10 cellular contexts compared by ENCODE assay signal in the genomic region with DNA sequence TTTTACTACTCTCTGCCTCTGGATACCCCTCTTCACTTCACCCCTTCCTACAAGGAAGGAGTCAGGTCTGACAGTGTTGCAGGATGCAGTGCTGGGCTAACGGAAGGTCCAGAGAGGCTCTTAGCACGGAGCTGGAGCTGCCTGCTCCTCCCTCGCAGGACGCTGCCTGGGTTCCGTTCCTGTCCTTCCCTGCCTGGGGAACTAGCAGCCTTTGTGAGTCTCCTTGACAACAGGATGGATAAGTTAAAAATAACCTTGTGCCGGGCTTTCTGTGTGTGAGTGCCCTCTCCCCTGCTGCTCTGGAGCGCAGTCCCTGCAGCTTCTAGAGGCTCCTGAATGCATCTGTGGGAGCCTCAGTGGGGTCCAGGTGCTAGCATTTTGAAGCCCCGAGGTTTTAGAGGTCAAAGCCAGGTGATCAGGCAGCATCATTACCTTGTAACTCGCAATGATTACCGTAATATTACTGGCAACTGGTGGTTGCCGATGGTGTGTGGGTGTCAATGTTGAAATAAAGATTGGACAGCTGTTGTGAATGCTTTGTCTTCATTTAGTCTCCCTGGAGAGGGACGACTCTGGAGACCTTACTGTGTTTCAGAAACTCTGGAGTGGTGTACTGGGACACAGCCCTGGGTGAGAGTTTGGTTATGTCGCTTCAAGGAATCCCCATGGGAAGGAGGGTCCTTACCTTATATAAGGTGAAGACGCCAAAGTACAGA. TPM values are rescaled to one million over a fixed set of nuclear protein-coding genes. Genes with fewer than 3 reads are reported as not detected.
DNase-seq lines count a peak whose midpoint lies in the region; ATAC-seq, FAIRE-seq and TF ChIP-seq lines count a peak whose summit lies in the region.
"Had no signal": no experiment of that assay in that cellular context is flagged by ENCODE, and none has a peak within 500 bp of the region (broad histone marks: within the 10 kb centered on the region; RNA-seq: fewer than 3 reads in every experiment).

No MANE protein-coding gene starts in this region.

- ATAC-seq in GM12878 (no peak), HG02970 (IDR thresholded peaks at IDR 0.05; ENCODE audit: low FRiP score, unreplicated experiment) (no peak)
- ATAC-seq in stimulated activated memory B cell treated with anti-CD40 and anti-IgM and Interleukin-4, amounts not matched to agents 10 μg/mL and 1 μg/mL and 100 μg/mL, for 72 hours: no peak

- TF ChIP-seq CTCF in GM12878 (IDR thresholded peaks at IDR 0.05 in 2 of 3, conservative IDR thresholded peaks at IDR 0.05 in 1 of 3; ENCODE audit: control insufficient read depth in 2 of 3, extremely low read depth in 1 of 3, insufficient read depth in 1 of 3, low read depth in 3 of 3, low read length in 3 of 3) (no peak), GM20000 (IDR thresholded peaks at IDR 0.05; ENCODE audit: extremely low read depth, missing control alignments) (no peak)

- no peak overlapping the region for H2AFZ ChIP-seq in GM12878 (ENCODE audit: control insufficient read depth, low read depth, low read length)

- TF ChIP-seq POLR2A in GM12878 (IDR thresholded peaks at IDR 0.05; ENCODE audit: low read depth, low read length): no peak

- CTCF ChIA-PET in GM12878 (lab: Yijun Ruan, JAX): interaction anchor here (1.0 to 8.4 kb wide), 4 partner anchors 21 to 51 kb away, joined by 3 to 56 read pairs (median 11); a partner anchor contains a TSS

- no peaks in the 10 kb centered on the region for H3K27me3 ChIP-seq in GM12878 (replicated peaks in 1 of 2; ENCODE audit: control insufficient read depth in 2 of 2, insufficient read depth in 2 of 2, low read length in 1 of 2)
- H3K27me3 ChIP-seq: neutrophil had no signal

- H3K9me3 Mint-ChIP-seq in stimulated activated memory B cell treated with anti-CD40 and anti-IgM and Interleukin-4, amounts not matched to agents 10 μg/mL and 1 μg/mL and 100 μg/mL, for 72 hours: no peaks in the 10 kb centered on the region

- TF ChIP-seq RAD21 in GM12878 (IDR thresholded peaks at IDR 0.05; ENCODE audit: insufficient read depth, low read depth, low read length): no peak

- 65% methylated on average over 14 of the region's 14 CpGs for WGBS in GM12878 (ENCODE audit: insufficient coverage, insufficient replicate concordance, low lambda C conversion rate, missing lambda C conversion rate)

- TF ChIP-seq EP300 in GM12878 (IDR thresholded peaks at IDR 0.05; ENCODE audit: borderline replicate concordance in 1 of 2, control insufficient read depth in 1 of 2, low read depth in 2 of 2, low read length in 2 of 2): no peak

- POLR2A ChIA-PET in GM12878 (lab: Charles Lee): interaction anchor here (1.8 kb wide), 1 partner anchor 45 kb away, joined by 7 read pairs; a partner anchor contains a TSS

- H3K27me3 Mint-ChIP-seq in stimulated activated memory B cell treated with anti-CD40 and anti-IgM and Interleukin-4, amounts not matched to agents 10 μg/mL and 1 μg/mL and 100 μg/mL, for 72 hours: no peaks in the 10 kb centered on the region

- in situ Hi-C loops in GM12878 (cut with MboI): no loop called here

- peak overlapping the region; percentile 51 for H3K27ac ChIP-seq in GM12878 (ENCODE audit: control insufficient read depth, insufficient read depth)

- peaks cover 12% of the 10 kb centered on the region for H3K79me2 ChIP-seq in GM12878 (ENCODE audit: control insufficient read depth, insufficient read depth, low read length)

- peaks cover 23% of the 10 kb centered on the region for H3K36me3 Mint-ChIP-seq in stimulated activated memory B cell treated with anti-CD40 and anti-IgM and Interleukin-4, amounts not matched to agents 10 μg/mL and 1 μg/mL and 100 μg/mL, for 72 hours

- H3K27ac Mint-ChIP-seq in stimulated activated memory B cell treated with anti-CD40 and anti-IgM and Interleukin-4, amounts not matched to agents 10 μg/mL and 1 μg/mL and 100 μg/mL, for 72 hours: peak overlapping the region; percentile 78

- RAD21 ChIA-PET in GM12878 (lab: Charles Lee; ENCODE audit: unreplicated experiment): interaction anchor here (0.7 to 5.3 kb wide), 3 partner anchors 21 to 45 kb away, joined by 3 to 54 read pairs (median 9); a partner anchor contains a TSS

- H3K9me3 ChIP-seq in GM12878 (replicated peaks; ENCODE audit: control insufficient read depth, insufficient read depth, low read length): no peaks in the 10 kb centered on the region
- H3K9me3 ChIP-seq: neutrophil had no signal

- peak overlapping the region; percentile 32 for H3K4me2 ChIP-seq in GM12878 (ENCODE audit: control insufficient read depth, insufficient read depth)

- H3K4me1 Mint-ChIP-seq in stimulated activated memory B cell treated with anti-CD40 and anti-IgM and Interleukin-4, amounts not matched to agents 10 μg/mL and 1 μg/mL and 100 μg/mL, for 72 hours: peaks cover 74% of the 10 kb centered on the region

- no peak for FAIRE-seq in GM12878 (lab: Jason Lieb, UNC)

- SMC1A ChIA-PET in GM12878 (lab: Charles Lee; ENCODE audit: uncharacterized antibody, unreplicated experiment): interaction anchor here (1.2 to 6.7 kb wide), 3 partner anchors 9 to 44 kb away, joined by 3 to 64 read pairs (median 3); a partner anchor contains a TSS

- H3K4me3 Mint-ChIP-seq in stimulated activated memory B cell treated with anti-CD40 and anti-IgM and Interleukin-4, amounts not matched to agents 10 μg/mL and 1 μg/mL and 100 μg/mL, for 72 hours: peak overlapping the region; percentile 7

- DNase-seq in NCI-H146 (lab: John Stamatoyannopoulos, UW) (peak; percentile 94), GM12878 (ENCODE audit: low read depth, low spot score) (no peak), inferior parietal cortex (ENCODE audit: extremely low spot score) (peak; percentile 53), NCI-H748 (lab: John Stamatoyannopoulos, UW; ENCODE audit: unreplicated experiment) (no peak), GM20000 (ENCODE audit: low spot score) (no peak), Kasumi-1 (lab: John Stamatoyannopoulos, UW) (no peak)
- DNase-seq: activated CD8-positive, alpha-beta memory T cell treated with anti-CD3 and anti-CD28 coated beads for 24 hours had no signal

- H4K20me1 ChIP-seq in GM12878 (ENCODE audit: control insufficient read depth, insufficient read depth): no peaks in the 10 kb centered on the region; the same call in 1 of the 2 replicates

- BruUV-seq in GM12878 (replicated peaks; lab: Mats Ljungman, UMichigan): no TSS peak

- H3K4me1 ChIP-seq in GM12878 (ENCODE audit: control insufficient read depth, insufficient read depth, low read length): peaks cover 56% of the 10 kb centered on the region

- intact Hi-C loops in GM12878 (cut with micrococcal nuclease; ENCODE audit: unreplicated experiment): loop anchor here (2.0 kb wide), 1 partner anchor 44 kb away; a partner anchor contains a TSS

- peak overlapping the region; percentile 17 for H3K9ac ChIP-seq in GM12878 (ENCODE audit: control insufficient read depth, insufficient read depth, low read length)

- peak overlapping the region; percentile 33; the same call in 1 of the 2 replicates for H3K4me3 ChIP-seq in GM12878

- peaks cover 4 to 5% of the 10 kb centered on the region in 2 experiments; a peak in 2 of 4 replicates for H3K36me3 ChIP-seq in GM12878 (ENCODE audit: control insufficient read depth in 2 of 2, insufficient read depth in 2 of 2, low read length in 1 of 2)

RNA-seq across cellular contexts. Expression of a gene that starts 44.4 kb away (rescaled TPM):
- total RNA-seq in GM12878 (2013; cell fraction: nucleolus; rRNA removed): 65.8 and 72.7 TPM in 2 replicates
- total RNA-seq in GM12878 (2014; rRNA removed): 16.5 and 19.6 TPM in 2 replicates
- total RNA-seq in GM12878 (2014; rRNA removed; fragmentation: Illumina TruSeq; extraction: Trizol): 19.3 and 19.8 TPM in 2 replicates
- 41.1 and 41.4 TPM in 2 replicates for total RNA-seq in GM12878 (2021)
- polyA plus RNA-seq in GM12878 (2011; ENCODE audit: low read depth): 8.5 TPM
- 89.4 and 94.7 TPM in 2 replicates for polyA plus RNA-seq in GM12878 (2011; rRNA removed)
- 34.4 and 52.3 TPM in 2 replicates for polyA plus RNA-seq in GM12878 (2011; cell fraction: cytosol; rRNA removed)
- 38.5 and 57.8 TPM in 2 replicates for polyA plus RNA-seq in GM12878 (2011; cell fraction: nucleus; rRNA removed)
- polyA plus RNA-seq in GM12878 (2012): 9.9 and 13.1 TPM in 2 replicates
- 26.4 and 29.3 TPM in 2 replicates for polyA plus RNA-seq in GM12878 (2014; fragmentation: Illumina TruSeq; extraction: Trizol)
- 10 to 100 TPM; 11.5 to 15.4 TPM for polyA plus RNA-seq in GM12878 (2014; fragmentation: Nextera tagmentation; extraction: Ambion mirVana)
- 13.5 and 17.8 TPM in 2 replicates for polyA plus RNA-seq in GM12878 (2014; rRNA removed)
- 10 to 100 TPM; 59.5 to 59.8 TPM for polyA plus RNA-seq in GM12878 (2016; fragmentation: Nextera tagmentation; extraction: Ambion mirVana)
- 64.4 and 105 TPM in 2 replicates for polyA minus RNA-seq in GM12878 (2011; rRNA and poly(A)+ RNA removed)
- 9.4 and 16.5 TPM in 2 replicates for polyA minus RNA-seq in GM12878 (2011; cell fraction: cytosol; rRNA and poly(A)+ RNA removed)
- polyA minus RNA-seq in GM12878 (2011; cell fraction: nucleus; rRNA and poly(A)+ RNA removed): 15.5 and 20.8 TPM in 2 replicates

RNA-seq across cellular contexts. Expression of a gene that starts 51.5 kb away (rescaled TPM):
- 68.2 and 72.6 TPM in 2 replicates for total RNA-seq in GM12878 (2013; cell fraction: nucleolus; rRNA removed)
- 493 and 526 TPM in 2 replicates for total RNA-seq in GM12878 (2014; rRNA removed)
- total RNA-seq in GM12878 (2014; rRNA removed; fragmentation: Illumina TruSeq; extraction: Trizol): 470 and 509 TPM in 2 replicates
- total RNA-seq in GM12878 (2021): 389 and 402 TPM in 2 replicates
- 175 TPM for polyA plus RNA-seq in GM12878 (2011; ENCODE audit: low read depth)
- polyA plus RNA-seq in GM12878 (2011; rRNA removed): 565 and 738 TPM in 2 replicates
- polyA plus RNA-seq in GM12878 (2011; cell fraction: cytosol; rRNA removed): 683 and 744 TPM in 2 replicates
- polyA plus RNA-seq in GM12878 (2011; cell fraction: nucleus; rRNA removed): 317 and 447 TPM in 2 replicates
- polyA plus RNA-seq in GM12878 (2012): 215 and 236 TPM in 2 replicates
- polyA plus RNA-seq in GM12878 (2014; fragmentation: Illumina TruSeq; extraction: Trizol): 459 and 487 TPM in 2 replicates
- polyA plus RNA-seq in GM12878 (2014; fragmentation: Nextera tagmentation; extraction: Ambion mirVana): 100 to 1,000 TPM; 651 to 694 TPM
- polyA plus RNA-seq in GM12878 (2014; rRNA removed): 464 and 516 TPM in 2 replicates
- 100 to 1,000 TPM; 568 to 618 TPM for polyA plus RNA-seq in GM12878 (2016; fragmentation: Nextera tagmentation; extraction: Ambion mirVana)
- polyA minus RNA-seq in GM12878 (2011; rRNA and poly(A)+ RNA removed): 328 and 409 TPM in 2 replicates
- polyA minus RNA-seq in GM12878 (2011; cell fraction: cytosol; rRNA and poly(A)+ RNA removed): 236 and 284 TPM in 2 replicates
- polyA minus RNA-seq in GM12878 (2011; cell fraction: nucleus; rRNA and poly(A)+ RNA removed): 83.2 and 141 TPM in 2 replicates

RNA-seq across cellular contexts. Expression of a gene that starts 58.4 kb away (rescaled TPM):
- 48.5 and 48.6 TPM in 2 replicates for total RNA-seq in GM12878 (2013; cell fraction: nucleolus; rRNA removed)
- total RNA-seq in GM12878 (2014; rRNA removed): 139 and 176 TPM in 2 replicates
- 102 and 105 TPM in 2 replicates for total RNA-seq in GM12878 (2014; rRNA removed; fragmentation: Illumina TruSeq; extraction: Trizol)
- 81.7 and 82.4 TPM in 2 replicates for total RNA-seq in GM12878 (2021)
- 55.1 TPM for polyA plus RNA-seq in GM12878 (2011; ENCODE audit: low read depth)
- 131 and 151 TPM in 2 replicates for polyA plus RNA-seq in GM12878 (2011; rRNA removed)
- polyA plus RNA-seq in GM12878 (2011; cell fraction: cytosol; rRNA removed): 99.3 and 105 TPM in 2 replicates
- 32.1 and 46.0 TPM in 2 replicates for polyA plus RNA-seq in GM12878 (2011; cell fraction: nucleus; rRNA removed)
- 72.7 and 77.3 TPM in 2 replicates for polyA plus RNA-seq in GM12878 (2012)
- polyA plus RNA-seq in GM12878 (2014; fragmentation: Illumina TruSeq; extraction: Trizol): 129 and 150 TPM in 2 replicates
- 10 to 100 TPM; 53.0 to 69.1 TPM for polyA plus RNA-seq in GM12878 (2014; fragmentation: Nextera tagmentation; extraction: Ambion mirVana)
- 141 and 157 TPM in 2 replicates for polyA plus RNA-seq in GM12878 (2014; rRNA removed)
- polyA plus RNA-seq in GM12878 (2016; fragmentation: Nextera tagmentation; extraction: Ambion mirVana): 100 to 1,000 TPM; 183 to 185 TPM
- polyA minus RNA-seq in GM12878 (2011; rRNA and poly(A)+ RNA removed): 38.9 and 49.5 TPM in 2 replicates
- polyA minus RNA-seq in GM12878 (2011; cell fraction: cytosol; rRNA and poly(A)+ RNA removed): 17.6 and 21.7 TPM in 2 replicates
- polyA minus RNA-seq in GM12878 (2011; cell fraction: nucleus; rRNA and poly(A)+ RNA removed): 10.4 and 10.6 TPM in 2 replicates

Comparison
In these comparisons a context has a peak if more than half of its experiments do, and no peak if none do; other contexts are left out.
1. DNase-seq: peak in NCI-H146 (single experiment) and inferior parietal cortex (single experiment); none in GM12878 (single experiment), NCI-H748 (single experiment), GM20000 (single experiment) and Kasumi-1 (0 of 2).